In genomic region chr20:60210779-60211617, GRCh38 we compare ENCODE assay signal across 8 cellular contexts.
DNase-seq lines count a peak whose midpoint lies in the region; ATAC-seq and TF ChIP-seq lines count a peak whose summit lies in the region.

No MANE protein-coding gene starts in this region.

- H3K27me3 ChIP-seq in OCI-LY3 (ENCODE audit: low read depth, low read length) (peaks cover 48% of the 10 kb centered on the region), neural progenitor cell (no peaks in the 10 kb centered on the region)

- peaks cover 2% of the 10 kb centered on the region; the same call in 1 of the 2 replicates for H3K4me1 ChIP-seq in OCI-LY3 (ENCODE audit: low read length)
- H3K4me1 ChIP-seq in neural progenitor cell, result no peaks in the 10 kb centered on the region

- H3K27me3 Mint-ChIP-seq in neural progenitor cell (ENCODE audit: insufficient read depth, low read depth), result peaks cover 7% of the 10 kb centered on the region

- H3K4me3 Mint-ChIP-seq in neural progenitor cell, result no peak overlapping the region

- peak; percentile 23 for DNase-seq in GM04504 (ENCODE audit: low read depth)
- peak; percentile 74 to 79 for DNase-seq in activated T-cell treated with anti-CD3 and anti-CD28 coated beads, Interleukin-2, amount 50 U/mL, for 48 hours
- peak; percentile 50 for DNase-seq in fibroblast of peridontal ligament (ENCODE audit: extremely low read depth)
- DNase-seq in neural progenitor cell (ENCODE audit: low spot score), result peak; percentile 79
- peak in 43 of 49 donors; percentile 9 to 72 (median 43) for DNase-seq in substantia nigra (lab: John Stamatoyannopoulos, UW)

- H2AFZ ChIP-seq in OCI-LY3 (ENCODE audit: low read depth, low read length) (peak overlapping the region; percentile 81), neural progenitor cell (replicated peaks) (peak overlapping the region; percentile 42)

- peaks cover 29% of the 10 kb centered on the region for H3K4me1 Mint-ChIP-seq in neural progenitor cell

- H3K9ac ChIP-seq in OCI-LY3 (ENCODE audit: low read length) (no peak overlapping the region), neural progenitor cell (no peak overlapping the region)

- H3K9me3 ChIP-seq in OCI-LY3 (ENCODE audit: insufficient read depth, low read length) (no peaks in the 10 kb centered on the region), neural progenitor cell (ENCODE audit: low read depth) (no peaks in the 10 kb centered on the region)

- no peak overlapping the region for H3K27ac Mint-ChIP-seq in neural progenitor cell

- H3K4me3 ChIP-seq in OCI-LY3 (ENCODE audit: low read length) (0 out of 2 replicates have a peak overlapping the region, but pooled peaks have one; percentile 28), neural progenitor cell (no peak overlapping the region)

- no peaks in the 10 kb centered on the region for H3K9me3 Mint-ChIP-seq in neural progenitor cell

- ATAC-seq in HG03354 (IDR thresholded peaks at IDR 0.05; ENCODE audit: poor library complexity, severe bottlenecking, unreplicated experiment) (peak; percentile 58), GM21717 (IDR thresholded peaks at IDR 0.05; ENCODE audit: unreplicated experiment) (no peak)

- no peaks in the 10 kb centered on the region for H4K20me1 ChIP-seq in OCI-LY3 (ENCODE audit: insufficient read depth, low read length)
- H4K20me1 ChIP-seq in neural progenitor cell (ENCODE audit: low read depth), result no peaks in the 10 kb centered on the region

- TF ChIP-seq CTCF in OCI-LY3 (IDR thresholded peaks at IDR 0.05; ENCODE audit: low read depth, low read length), result peak; percentile 96
- TF ChIP-seq CTCF in neural progenitor cell (IDR thresholded peaks at IDR 0.05), result peak; percentile 95

- no peaks in the 10 kb centered on the region for H3K79me2 ChIP-seq in OCI-LY3 (ENCODE audit: low read length)
- no peaks in the 10 kb centered on the region for H3K79me2 ChIP-seq in neural progenitor cell (ENCODE audit: low read depth)

- no peaks in the 10 kb centered on the region for H3F3A ChIP-seq in neural progenitor cell (ENCODE audit: low read depth)

- H3K36me3 Mint-ChIP-seq in neural progenitor cell, result no peaks in the 10 kb centered on the region

- H3K36me3 ChIP-seq in OCI-LY3 (replicated peaks; ENCODE audit: low read depth, low read length) (no peaks in the 10 kb centered on the region), neural progenitor cell (no peaks in the 10 kb centered on the region)

- H3K27ac ChIP-seq in OCI-LY3 (ENCODE audit: low read length) (no peak overlapping the region), neural progenitor cell (no peak overlapping the region), substantia nigra (ENCODE audit: low read depth, low read length, poor library complexity, severe bottlenecking) (no peak overlapping the region)

- H3K4me2 ChIP-seq in OCI-LY3 (ENCODE audit: low read length) (peak overlapping the region; percentile 64), neural progenitor cell (no peak overlapping the region)

Comparison
In these comparisons a context has a peak if more than half of its experiments do, and no peak if none do; other contexts are left out.
1. DNase-seq: peak in every context shown above with its lines; median percentile 79 in neural progenitor cell; 76 in activated T-cell treated with anti-CD3 and anti-CD28 coated beads, Interleukin-2, amount 50 U/mL, for 48 hours; 50 in fibroblast of peridontal ligament; 43 in substantia nigra; 23 in GM04504.